In the genomic region with DNA sequence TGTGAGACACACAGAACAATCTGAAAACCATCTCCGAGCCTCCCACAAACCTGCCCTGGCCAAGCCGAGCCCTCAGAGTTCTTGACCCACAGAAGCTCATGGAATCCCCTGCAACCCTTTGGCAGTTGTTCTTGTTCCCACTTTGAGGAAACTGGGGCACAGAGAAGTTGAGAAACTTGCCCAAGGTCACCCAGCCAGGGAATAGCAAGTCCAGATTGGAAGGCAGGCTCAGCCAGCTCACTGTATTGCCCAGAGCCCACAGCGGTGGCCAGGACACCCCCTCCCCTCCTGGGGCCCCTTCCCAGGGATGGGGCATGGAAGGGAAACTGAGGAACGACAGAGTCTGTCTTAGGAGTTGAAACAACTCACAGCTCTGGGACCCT, we compare ENCODE assay signal across 9 cellular contexts. TPM values are rescaled to one million over a fixed set of nuclear protein-coding genes. Genes with fewer than 3 reads are reported as not detected.
DNase-seq lines count a peak whose midpoint lies in the region; ATAC-seq, FAIRE-seq and TF ChIP-seq lines count a peak whose summit lies in the region.
"Had no signal": no experiment of that assay in that cellular context is flagged by ENCODE, and none has a peak within 500 bp of the region (broad histone marks: within the 10 kb centered on the region; RNA-seq: fewer than 3 reads in every experiment).

No MANE protein-coding gene starts in this region.

- POLR2A ChIA-PET in CD4-positive, alpha-beta T cell (lab: Charles Lee), result interaction anchor here (0.7 to 3.8 kb wide), 5 partner anchors 9 to 65 kb away, joined by 3 to 21 read pairs (median 3); a partner anchor contains a TSS
- POLR2A ChIA-PET in Panc1 (lab: Charles Lee), result interaction anchor here (0.5 to 1.1 kb wide), 2 partner anchors 31 to 42 kb away, joined by 3 to 14 read pairs; no protein-coding TSS in a partner anchor

- H3K27ac ChIP-seq in CD4-positive, alpha-beta T cell (ENCODE audit: low read depth, low read length), result no peak overlapping the region
- peak overlapping the region; percentile 83 for H3K27ac ChIP-seq in Panc1 (ENCODE audit: low read length)
- peak overlapping the region; percentile 89 to 97 (median 94) for H3K27ac ChIP-seq in esophagus muscularis mucosa (replicated peaks in 1 of 4)
- peak overlapping the region in 3 of 4 donors; percentile 22 to 95 (median 84) for H3K27ac ChIP-seq in pancreas
- peak overlapping the region in 1 of 2 donors; percentile 89 for H3K27ac ChIP-seq in testis

- TF ChIP-seq EP300 in esophagus muscularis mucosa (IDR thresholded peaks at IDR 0.05), result no peak

- ATAC-seq in CD4-positive, alpha-beta T cell (ENCODE audit: poor library complexity), result no peak
- ATAC-seq in Panc1 (no peak), pancreas (no peak), GM19455 (IDR thresholded peaks at IDR 0.05; ENCODE audit: unreplicated experiment) (no peak)

- no peaks in the 10 kb centered on the region for H3K27me3 Mint-ChIP-seq in CD4-positive, alpha-beta T cell

- H3K9me3 Mint-ChIP-seq in CD4-positive, alpha-beta T cell, result no peaks in the 10 kb centered on the region

- H3K4me3 ChIP-seq in Panc1 (ENCODE audit: low read depth in 2 of 2, low read length in 2 of 2) (peak overlapping the region; percentile 68 to 74), esophagus muscularis mucosa (peak overlapping the region in 2 of 4 donors; percentile 77 to 83), pancreas (peak overlapping the region in 1 of 4 donors; percentile 49), testis (no peak overlapping the region)

- H3K9me3 ChIP-seq in CD4-positive, alpha-beta T cell (ENCODE audit: control insufficient read depth, low read length), result no peaks in the 10 kb centered on the region
- H3K9me3 ChIP-seq in Panc1 (ENCODE audit: control insufficient read depth, insufficient read depth, low read depth, low read length) (no peaks in the 10 kb centered on the region), esophagus muscularis mucosa (no peaks in the 10 kb centered on the region), pancreas (no peaks in the 10 kb centered on the region), testis (no peaks in the 10 kb centered on the region)

- H3K36me3 ChIP-seq in Panc1 (ENCODE audit: control insufficient read depth, insufficient read depth, low read length), result no peaks in the 10 kb centered on the region; the same call in 1 of the 2 replicates
- peaks cover 0 to 4% (median 0%) of the 10 kb centered on the region in 4 donors for H3K36me3 ChIP-seq in esophagus muscularis mucosa
- no peaks in the 10 kb centered on the region for H3K36me3 ChIP-seq in pancreas
- H3K36me3 ChIP-seq in testis (ENCODE audit: low read depth, missing control alignments), result no peaks in the 10 kb centered on the region

- peaks cover 34% of the 10 kb centered on the region for H3K4me1 Mint-ChIP-seq in CD4-positive, alpha-beta T cell (ENCODE audit: low read depth)

- H3K4me3 Mint-ChIP-seq in CD4-positive, alpha-beta T cell, result peak overlapping the region; percentile 82

- WGBS in esophagus muscularis mucosa, result 50% methylated on average over 1 of the region's 4 CpGs
- 62 to 72% methylated on average over 4 of the region's 4 CpGs for WGBS in pancreas, 2 donors
- 56 to 71% methylated on average over 1 to 4 of the region's 4 CpGs for WGBS in testis, 2 donors

- FAIRE-seq in pancreas (lab: Jason Lieb, UNC), result no peak

- no peaks in the 10 kb centered on the region for H3K27me3 ChIP-seq in CD4-positive, alpha-beta T cell (ENCODE audit: control insufficient read depth, insufficient read depth, low read length)
- no peaks in the 10 kb centered on the region for H3K27me3 ChIP-seq in Panc1 (ENCODE audit: control insufficient read depth, insufficient read depth, low read length)
- no peaks in the 10 kb centered on the region for H3K27me3 ChIP-seq in esophagus muscularis mucosa
- no peaks in the 10 kb centered on the region for H3K27me3 ChIP-seq in pancreas
- H3K27me3 ChIP-seq in testis, result no peaks in the 10 kb centered on the region

- TF ChIP-seq CTCF in CD4-positive, alpha-beta T cell (IDR thresholded peaks at IDR 0.05), result no peak
- TF ChIP-seq CTCF in Panc1 (IDR thresholded peaks at IDR 0.05) (no peak), esophagus muscularis mucosa (IDR thresholded peaks at IDR 0.05) (no peak), pancreas (IDR thresholded peaks at IDR 0.05) (no peak), testis (IDR thresholded peaks at IDR 0.05) (no peak)

- DNase-seq in CD4-positive, alpha-beta T cell, result no peak
- DNase-seq in Panc1 (ENCODE audit: low read depth, low spot score) (no peak), esophagus muscularis mucosa (ENCODE audit: extremely low spot score) (no peak), pancreas (no peak), middle frontal gyrus (ENCODE audit: extremely low spot score, low spot score) (no peak), testis (no peak), NCI-H82 (lab: John Stamatoyannopoulos, UW) (no peak)
- DNase-seq: activated CD4-positive, CD25-positive, alpha-beta regulatory T cell treated with anti-CD3 and anti-CD28 coated beads, Interleukin-2, amount 50 U/mL, for 72 hours had no signal

- BruUV-seq in Panc1 (replicated peaks; lab: Mats Ljungman, UMichigan), result no TSS peak

- in situ Hi-C loops in Panc1 (cut with HindIII; ENCODE audit: low pct_unique_long_range_greater_than_20kb, low sequenced_read_pairs), result no loop called here

- CTCF ChIA-PET in CD4-positive, alpha-beta T cell (lab: Charles Lee), result interaction anchor here (1.3 to 3.2 kb wide), 2 partner anchors 9 to 65 kb away, joined by 3 to 16 read pairs; no protein-coding TSS in a partner anchor
- CTCF ChIA-PET in Panc1 (lab: Charles Lee), result interaction anchor here (0.6 to 0.7 kb wide), 2 partner anchors 15 to 75 kb away, joined by 3 to 5 read pairs; no protein-coding TSS in a partner anchor

- H3K27ac Mint-ChIP-seq in CD4-positive, alpha-beta T cell, result no peak overlapping the region

- intact Hi-C loops in CD4-positive, alpha-beta T cell (cut with DNase I, micrococcal nuclease), result loop anchor here in 1 of 2 experiments (2.0 kb wide), 1 partner anchor 36 kb away; no protein-coding TSS in a partner anchor
- intact Hi-C loops in Panc1 (cut with micrococcal nuclease; ENCODE audit: unreplicated experiment), result no loop called here
- intact Hi-C loops in esophagus muscularis mucosa (cut with DNase I), result loop anchor here (5.0 kb wide), 1 partner anchor 35 kb away; no protein-coding TSS in a partner anchor
- intact Hi-C loops in pancreas (cut with DNase I), result no loop called here
- intact Hi-C loops in testis (cut with DNase I; ENCODE audit: low total_unique reads), result no loop called here

- H3K4me1 ChIP-seq in Panc1 (ENCODE audit: control insufficient read depth, insufficient read depth, low read length), result peaks cover 17% of the 10 kb centered on the region
- peaks cover 23 to 43% (median 42%) of the 10 kb centered on the region in 4 donors for H3K4me1 ChIP-seq in esophagus muscularis mucosa
- H3K4me1 ChIP-seq in pancreas, result peaks cover 0 to 10% (median 9%) of the 10 kb centered on the region in 3 donors
- peaks cover 18% of the 10 kb centered on the region for H3K4me1 ChIP-seq in testis

- H3K36me3 Mint-ChIP-seq in CD4-positive, alpha-beta T cell (ENCODE audit: low read depth), result peaks cover 4% of the 10 kb centered on the region

- TF ChIP-seq POLR2A in esophagus muscularis mucosa (IDR thresholded peaks at IDR 0.05; ENCODE audit: low read depth), result no peak
- no peak for TF ChIP-seq POLR2A in testis (IDR thresholded peaks at IDR 0.05)

RNA-seq across cellular contexts. Expression of a gene that starts 1.8 kb away (rescaled TPM):
- 1 to 10 TPM; 3.5 to 3.8 TPM for total RNA-seq in CD4-positive, alpha-beta T cell
- total RNA-seq in Panc1 (2021; ENCODE audit: unreplicated experiment), result 8.7 TPM
- polyA plus RNA-seq in Panc1 (2012; ENCODE audit: insufficient read length), result 11.3 TPM
- 10 to 100 TPM in 1 of 4 donors, 1 to 10 TPM in 3; 5.3 to 11.6 (median 7.8) TPM for total RNA-seq in esophagus muscularis mucosa
- 1 to 10 TPM; 1.9 to 9.3 (median 3.4) TPM for total RNA-seq in pancreas
- polyA plus RNA-seq in pancreas, result 1 to 10 TPM; 3.9 to 5.5 TPM
- 10 to 100 TPM in 1 of 2 donors, 1 to 10 TPM in 1; 4.7 to 10.0 TPM for total RNA-seq in testis
- 3.4 TPM for polyA plus RNA-seq in testis (ENCODE audit: insufficient read depth, low read depth, low replicate concordance)

RNA-seq across cellular contexts. Expression of a gene that starts 22.8 kb away (rescaled TPM):
- total RNA-seq in CD4-positive, alpha-beta T cell, result 100 to 1,000 TPM; 119 TPM
- 97.2 TPM for total RNA-seq in Panc1 (2021; ENCODE audit: unreplicated experiment)
- polyA plus RNA-seq in Panc1 (2012; ENCODE audit: insufficient read length), result 244 TPM
- total RNA-seq in esophagus muscularis mucosa, result 100 to 1,000 TPM in 2 of 4 donors, 10 to 100 TPM in 2; 87.4 to 168 (median 104) TPM
- 10 to 100 TPM; 18.9 to 37.8 (median 29.0) TPM for total RNA-seq in pancreas
- polyA plus RNA-seq in pancreas, result 10 to 100 TPM; 91.2 to 99.0 TPM
- total RNA-seq in testis, result 100 to 1,000 TPM; 114 to 137 TPM
- 128 TPM for polyA plus RNA-seq in testis (ENCODE audit: insufficient read depth, low read depth, low replicate concordance)

RNA-seq across cellular contexts. Expression of a gene that starts 32.7 kb away (rescaled TPM):
- total RNA-seq in CD4-positive, alpha-beta T cell, result 10 to 100 TPM; 20.4 to 21.1 TPM
- 19.5 TPM for total RNA-seq in Panc1 (2021; ENCODE audit: unreplicated experiment)
- polyA plus RNA-seq in Panc1 (2012; ENCODE audit: insufficient read length), result 18.0 TPM
- 10 to 100 TPM; 28.2 to 60.2 (median 38.5) TPM for total RNA-seq in esophagus muscularis mucosa
- total RNA-seq in pancreas, result 10 to 100 TPM; 14.4 to 21.4 (median 16.1) TPM
- polyA plus RNA-seq in pancreas, result 10 to 100 TPM; 21.6 to 35.1 TPM
- total RNA-seq in testis, result 10 to 100 TPM; 26.5 to 33.0 TPM
- 6.7 TPM for polyA plus RNA-seq in testis (ENCODE audit: insufficient read depth, low read depth, low replicate concordance)

Comparison
In these comparisons a context has a peak if more than half of its experiments do, and no peak if none do; other contexts are left out.
1. H3K4me3 ChIP-seq: peak in Panc1 (2 of 2); none in testis (0 of 2).